In the genomic region with DNA sequence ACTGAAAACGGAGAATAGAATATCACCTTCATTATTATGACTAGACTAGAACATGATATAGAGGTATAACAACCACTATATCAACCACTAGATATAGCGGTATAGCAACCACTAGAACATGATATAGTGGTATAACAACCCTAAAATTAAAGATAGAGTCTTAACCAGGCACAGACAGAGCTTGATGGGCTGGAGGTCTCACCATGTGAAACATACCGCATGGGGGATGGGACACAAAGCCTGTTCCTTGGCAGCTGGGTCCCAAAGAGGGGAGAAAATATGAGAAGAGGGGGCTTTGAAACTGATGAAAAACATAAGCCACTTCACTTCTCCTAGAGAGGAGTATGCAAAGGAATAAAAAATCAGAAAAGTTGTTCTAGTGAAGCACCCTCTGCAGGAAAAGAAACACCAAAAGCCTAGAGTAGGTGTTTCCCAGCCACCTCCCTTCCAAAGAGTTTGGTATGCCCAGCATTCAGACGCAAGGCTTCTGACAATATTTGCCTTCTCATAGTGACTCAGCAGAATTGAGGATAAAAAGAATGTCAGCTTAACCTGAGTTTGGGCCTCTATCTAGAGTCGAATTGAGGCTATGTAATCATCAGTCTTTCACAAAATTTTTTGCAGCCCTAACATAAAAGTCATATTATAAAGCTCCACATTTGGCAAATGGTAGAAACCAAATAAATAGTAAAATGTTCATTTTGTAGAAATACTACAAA, we compare ENCODE assay signal across 8 cellular contexts.
DNase-seq lines count a peak whose midpoint lies in the region; ATAC-seq and TF ChIP-seq lines count a peak whose summit lies in the region.

No MANE protein-coding gene starts in this region.

- peak overlapping the region; percentile 92 for H3K18ac ChIP-seq in mesendoderm (ENCODE audit: low read length)

- peaks cover 10% of the 10 kb centered on the region for H3K9me3 Mint-ChIP-seq in activated CD4-positive, alpha-beta T cell treated with anti-CD3 and anti-CD28 coated beads for 36 hours (ENCODE audit: low read depth)

- H3K4me1 ChIP-seq in breast epithelium (peaks cover 0 to 4% of the 10 kb centered on the region in 2 donors), mesendoderm (ENCODE audit: control insufficient read depth, low read depth, low read length) (no peaks in the 10 kb centered on the region)

- H2BK5ac ChIP-seq in mesendoderm (ENCODE audit: low read length) = no peak overlapping the region

- CTCF ChIA-PET in activated CD4-positive, alpha-beta T cell treated with anti-CD3 and anti-CD28 coated beads for 36 hours (lab: Charles Lee) = no interaction called here

- H3K56ac ChIP-seq in mesendoderm (ENCODE audit: low read length) = peak overlapping the region; percentile 51

- H4K8ac ChIP-seq in mesendoderm (ENCODE audit: low read depth, low read length) = no peak overlapping the region

- H3K27me3 Mint-ChIP-seq in activated CD4-positive, alpha-beta T cell treated with anti-CD3 and anti-CD28 coated beads for 36 hours = no peaks in the 10 kb centered on the region

- H3K27ac ChIP-seq in breast epithelium = peak overlapping the region; percentile 36 to 49
- no peak overlapping the region for H3K27ac ChIP-seq in mesendoderm (ENCODE audit: low read depth, low read length)

- no peak for TF ChIP-seq CTCF in breast epithelium (IDR thresholded peaks at IDR 0.05)

- no peaks in the 10 kb centered on the region for H3K36me3 Mint-ChIP-seq in activated CD4-positive, alpha-beta T cell treated with anti-CD3 and anti-CD28 coated beads for 36 hours (ENCODE audit: low read depth)

- no peak for ATAC-seq in GM19455 (IDR thresholded peaks at IDR 0.05; ENCODE audit: unreplicated experiment)
- no peak for ATAC-seq in activated CD4-positive, alpha-beta T cell treated with anti-CD3 and anti-CD28 coated beads for 36 hours

- H2BK120ac ChIP-seq in mesendoderm (ENCODE audit: low read depth, low read length) = peak overlapping the region; percentile 85

- no peak for TF ChIP-seq POLR2A in breast epithelium (IDR thresholded peaks at IDR 0.05)

- no peak overlapping the region for H3K27ac Mint-ChIP-seq in activated CD4-positive, alpha-beta T cell treated with anti-CD3 and anti-CD28 coated beads for 36 hours

- H3K36me3 ChIP-seq in breast epithelium (no peaks in the 10 kb centered on the region), mesendoderm (ENCODE audit: control insufficient read depth, insufficient read depth, low read length) (no peaks in the 10 kb centered on the region)

- intact Hi-C loops in breast epithelium (cut with DNase I; ENCODE audit: low total_unique reads) = no loop called here
- intact Hi-C loops in activated CD4-positive, alpha-beta T cell treated with anti-CD3 and anti-CD28 coated beads for 36 hours (cut with DNase I, micrococcal nuclease) = no loop called here

- H3K9ac ChIP-seq in mesendoderm (ENCODE audit: low read length) = no peak overlapping the region

- H3K4ac ChIP-seq in mesendoderm (ENCODE audit: low read depth, low read length) = peak overlapping the region; percentile 52

- no peak overlapping the region for H2BK15ac ChIP-seq in mesendoderm (replicated peaks; ENCODE audit: low read depth)

- H4K5ac ChIP-seq in mesendoderm (ENCODE audit: low read length) = no peak overlapping the region

- no peak overlapping the region for H2AK5ac ChIP-seq in mesendoderm (ENCODE audit: low read length)

- no peaks in the 10 kb centered on the region for H3K4me1 Mint-ChIP-seq in activated CD4-positive, alpha-beta T cell treated with anti-CD3 and anti-CD28 coated beads for 36 hours

- no peak overlapping the region for H3K4me2 ChIP-seq in mesendoderm (ENCODE audit: low read length)

- H3K79me1 ChIP-seq in mesendoderm (ENCODE audit: low read length) = no peaks in the 10 kb centered on the region

- no peak overlapping the region for H3K4me3 Mint-ChIP-seq in activated CD4-positive, alpha-beta T cell treated with anti-CD3 and anti-CD28 coated beads for 36 hours

- H3K23ac ChIP-seq in mesendoderm (ENCODE audit: low read length) = no peak overlapping the region

- DNase-seq in DMS153 treated with DMSO at 0.1 percent for 48 hours (lab: John Stamatoyannopoulos, UW; ENCODE audit: unreplicated experiment) (peak; percentile 64), NCI-H1092 treated with DMSO at 0.1 percent for 48 hours (lab: John Stamatoyannopoulos, UW) (peak; percentile 67), breast epithelium (ENCODE audit: low spot score in 2 of 2) (peak in 1 of 2 donors; percentile 21), mesendoderm (peak; percentile 93), NCI-H82 treated with DMSO at 0.1 percent for 48 hours (lab: John Stamatoyannopoulos, UW; ENCODE audit: unreplicated experiment) (no peak)
- DNase-seq in activated CD4-positive, alpha-beta T cell treated with anti-CD3 and anti-CD28 coated beads for 36 hours = no peak
- DNase-seq in activated CD4-positive, CD25-positive, alpha-beta regulatory T cell treated with anti-CD3 and anti-CD28 coated beads, Interleukin-2, amount 50 U/mL, for 72 hours = no peak

- H3K79me2 ChIP-seq in mesendoderm (ENCODE audit: control insufficient read depth, insufficient read depth, low read length) = no peaks in the 10 kb centered on the region

- POLR2A ChIA-PET in activated CD4-positive, alpha-beta T cell treated with anti-CD3 and anti-CD28 coated beads for 36 hours (lab: Charles Lee) = no interaction called here

- no CpG with 5 or more reads among the region's 5 CpGs for WGBS in mesendoderm (ENCODE audit: extremely low coverage, insufficient coverage, low lambda C conversion rate)

- H3K4me3 ChIP-seq in breast epithelium (no peak overlapping the region), mesendoderm (ENCODE audit: low read length) (no peak overlapping the region)

- H3K27me3 ChIP-seq in breast epithelium (no peaks in the 10 kb centered on the region), mesendoderm (ENCODE audit: insufficient read depth, low read length, poor library complexity) (no peaks in the 10 kb centered on the region)

- H3K9me3 ChIP-seq in breast epithelium = no peaks in the 10 kb centered on the region

Comparison
In these comparisons a context has a peak if more than half of its experiments do, and no peak if none do; other contexts are left out.
1. DNase-seq: peak in DMS153 treated with DMSO at 0.1 percent for 48 hours (single experiment), NCI-H1092 treated with DMSO at 0.1 percent for 48 hours (single experiment) and mesendoderm (single experiment); none in activated CD4-positive, alpha-beta T cell treated with anti-CD3 and anti-CD28 coated beads for 36 hours (single experiment), NCI-H82 treated with DMSO at 0.1 percent for 48 hours (single experiment) and activated CD4-positive, CD25-positive, alpha-beta regulatory T cell treated with anti-CD3 and anti-CD28 coated beads, Interleukin-2, amount 50 U/mL, for 72 hours (single experiment).